ENCODE assay signal across 12 cellular contexts in genomic region chr6:34115396-34116314, GRCh38. TPM values are rescaled to one million over a fixed set of nuclear protein-coding genes. Genes with fewer than 3 reads are reported as not detected.
A peak's percentile ranks its signal among the peaks of the same experiment; 100 is the strongest.
DNase-seq lines count a peak whose midpoint lies in the region; ATAC-seq and TF ChIP-seq lines count a peak whose summit lies in the region.
"Had no signal": no experiment of that assay in that cellular context is flagged by ENCODE, and none has a peak within 500 bp of the region (broad histone marks: within the 10 kb centered on the region; RNA-seq: fewer than 3 reads in every experiment).

No MANE protein-coding gene starts in this region.

- H3K27me3 ChIP-seq in Peyer's patch, result no peaks in the 10 kb centered on the region
- H3K27me3 ChIP-seq: uterus had no signal

- H3K4me1 ChIP-seq in Peyer's patch, result no peaks in the 10 kb centered on the region
- H3K4me1 ChIP-seq: Caco-2, uterus had no signal

- TF ChIP-seq CTCF in GM20000 (IDR thresholded peaks at IDR 0.05; ENCODE audit: extremely low read depth, missing control alignments), result no peak
- TF ChIP-seq CTCF in Peyer's patch (IDR thresholded peaks at IDR 0.05), result no peak

- H3K36me3 ChIP-seq in Peyer's patch, result no peaks in the 10 kb centered on the region
- H3K36me3 ChIP-seq: uterus had no signal

- no peak overlapping the region for H3K27ac ChIP-seq in Peyer's patch
- H3K27ac ChIP-seq: uterus, VCaP had no signal

- ATAC-seq in HG03442 (IDR thresholded peaks at IDR 0.05; ENCODE audit: unreplicated experiment), result no peak
- ATAC-seq in GM21447 (IDR thresholded peaks at IDR 0.05; ENCODE audit: unreplicated experiment), result no peak

- no peak overlapping the region for H3K4me3 ChIP-seq in Peyer's patch
- H3K4me3 ChIP-seq: uterus had no signal

- H3K9me3 ChIP-seq in Peyer's patch, result no peaks in the 10 kb centered on the region
- H3K9me3 ChIP-seq: Caco-2, uterus had no signal

- DNase-seq in AG08395 (ENCODE audit: low spot score), result peak; percentile 24
- DNase-seq in GM20000 (ENCODE audit: low spot score), result peak; percentile 53
- DNase-seq in activated CD4-positive, alpha-beta T cell treated with anti-CD3 and anti-CD28 coated beads, Interleukin-2, amount 50 U/mL, for 1 hour, result peak; percentile 3
- DNase-seq in iPS-NIHi7 (ENCODE audit: extremely low spot score), result peak; percentile 92
- DNase-seq in 8988T, result no peak
- no peak for DNase-seq in Peyer's patch
- DNase-seq: NCI-H2171 treated with DMSO at 0.1 percent for 48 hours, uterus had no signal

- TF ChIP-seq POLR2A in Peyer's patch (IDR thresholded peaks at IDR 0.05), result no peak

RNA-seq across cellular contexts. Expression of gene GRM4, which starts 30.2 kb away (rescaled TPM):
- not detected for total RNA-seq in Peyer's patch

Comparison
In these comparisons a context has a peak if more than half of its experiments do, and no peak if none do; other contexts are left out.
1. DNase-seq: peak in AG08395 (single experiment), GM20000 (single experiment), activated CD4-positive, alpha-beta T cell treated with anti-CD3 and anti-CD28 coated beads, Interleukin-2, amount 50 U/mL, for 1 hour (single experiment) and iPS-NIHi7 (single experiment); none in 8988T (single experiment) and Peyer's patch (0 of 3).